Comparison of ENCODE assay signal across 26 cellular contexts in the genomic region with DNA sequence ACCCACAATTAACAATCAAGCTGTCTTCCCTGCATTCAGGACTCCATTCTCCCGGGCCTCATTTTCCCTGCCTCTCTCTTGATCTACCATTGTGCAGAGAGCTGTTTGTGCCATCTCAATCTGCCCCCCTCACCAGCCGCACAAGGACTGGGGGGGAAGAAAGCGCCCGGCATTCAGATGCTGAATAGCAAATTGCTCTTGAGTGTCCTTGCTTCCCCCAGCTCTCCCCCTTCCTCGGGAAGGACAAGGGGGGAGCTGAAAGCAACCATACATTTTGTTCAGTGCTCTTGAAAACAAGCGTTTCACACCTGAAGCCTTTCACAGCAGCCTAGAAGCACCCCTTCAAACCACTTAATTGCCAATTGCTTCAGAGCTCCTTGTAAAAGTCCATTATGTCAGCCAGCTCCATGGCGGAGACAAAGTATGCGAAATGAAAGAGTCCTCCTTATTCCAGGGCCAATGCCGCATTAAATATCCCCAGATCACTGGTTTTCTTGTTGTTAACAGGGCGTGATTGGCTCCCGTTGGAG.
DNase-seq lines count a peak whose midpoint lies in the region.
"Had no signal": no experiment of that assay in that cellular context is flagged by ENCODE, and none has a peak within 500 bp of the region (broad histone marks: within the 10 kb centered on the region; RNA-seq: fewer than 3 reads in every experiment).

No MANE protein-coding gene starts in this region.

- no peak overlapping the region for H3K23ac ChIP-seq in neuronal stem cell (ENCODE audit: low read depth, low read length, poor library complexity)

- H2AK5ac ChIP-seq in neuronal stem cell (ENCODE audit: low read depth, low read length): no peak overlapping the region

- no peak overlapping the region for H3K14ac ChIP-seq in neuronal stem cell (ENCODE audit: low read length)

- H3K27me3 ChIP-seq in iPS-15b (ENCODE audit: control insufficient read depth, insufficient read depth, low read length): no peaks in the 10 kb centered on the region
- H3K27me3 ChIP-seq in neuronal stem cell (ENCODE audit: control insufficient read depth in 3 of 3, insufficient read depth in 3 of 3, low read depth in 1 of 3, low read length in 3 of 3): no peaks in the 10 kb centered on the region
- no peaks in the 10 kb centered on the region for H3K27me3 ChIP-seq in SJCRH30
- H3K27me3 ChIP-seq: right atrium auricular region had no signal

- H3K4me3 ChIP-seq in iPS-15b (ENCODE audit: low read depth, low read length) (peak overlapping the region; percentile 36), neuronal stem cell (ENCODE audit: low read length in 2 of 2) (no peak overlapping the region), SJCRH30 (no peak overlapping the region)
- H3K4me3 ChIP-seq: right atrium auricular region had no signal

- in situ Hi-C loops in KBM-7 (cut with MboI; ENCODE audit: low pct_unique_long_range_greater_than_20kb, low sequenced_read_pairs): no loop called here

- H3K18ac ChIP-seq in neuronal stem cell (ENCODE audit: low read length): peak overlapping the region; percentile 31

- no peak overlapping the region for H2BK15ac ChIP-seq in neuronal stem cell (ENCODE audit: low read length)

- peak overlapping the region; percentile 2 for H3K4me2 ChIP-seq in neuronal stem cell (ENCODE audit: insufficient read depth, low read length, poor library complexity, severe bottlenecking)

- peak overlapping the region; percentile 68 for H2AFZ ChIP-seq in neuronal stem cell (ENCODE audit: low read length)

- no peak overlapping the region for H4K8ac ChIP-seq in neuronal stem cell (ENCODE audit: low read depth, low read length)

- H3K9me3 ChIP-seq in iPS-15b (ENCODE audit: control insufficient read depth, insufficient read depth, low read length): no peaks in the 10 kb centered on the region
- peaks cover 10 to 11% of the 10 kb centered on the region in 2 donors for H3K9me3 ChIP-seq in neuronal stem cell (replicated peaks in 1 of 2; ENCODE audit: control insufficient read depth in 2 of 2, insufficient read depth in 1 of 2, low read depth in 1 of 2, low read length in 2 of 2)
- no peaks in the 10 kb centered on the region for H3K9me3 ChIP-seq in SJCRH30 (replicated peaks)
- H3K9me3 ChIP-seq: Caco-2 had no signal

- peaks cover 21% of the 10 kb centered on the region for H3K4me1 ChIP-seq in iPS-15b (ENCODE audit: control insufficient read depth, insufficient read depth, low read length)
- peaks cover 6 to 7% of the 10 kb centered on the region in 2 donors for H3K4me1 ChIP-seq in neuronal stem cell (ENCODE audit: control insufficient read depth in 2 of 2, insufficient read depth in 1 of 2, low read depth in 1 of 2, low read length in 2 of 2)
- no peaks in the 10 kb centered on the region for H3K4me1 ChIP-seq in SJCRH30
- H3K4me1 ChIP-seq: Caco-2, right atrium auricular region had no signal

- H2BK120ac ChIP-seq in neuronal stem cell (ENCODE audit: low read depth, low read length): no peak overlapping the region

- H3K4ac ChIP-seq in neuronal stem cell (ENCODE audit: low read length): no peak overlapping the region

- H3K9ac ChIP-seq in iPS-15b (ENCODE audit: low read depth, low read length) (peak overlapping the region; percentile 70), neuronal stem cell (ENCODE audit: low read depth, low read length, poor library complexity) (no peak overlapping the region)

- no peak overlapping the region for H2BK12ac ChIP-seq in neuronal stem cell (ENCODE audit: low read length)

- no peak overlapping the region for H2BK5ac ChIP-seq in neuronal stem cell (ENCODE audit: low read length)

- no peak overlapping the region for H4K91ac ChIP-seq in neuronal stem cell (ENCODE audit: low read depth, low read length, poor library complexity)

- H3K36me3 ChIP-seq in iPS-15b (ENCODE audit: control insufficient read depth, insufficient read depth, low read length) (no peaks in the 10 kb centered on the region), neuronal stem cell (replicated peaks in 1 of 2; ENCODE audit: control insufficient read depth in 2 of 2, insufficient read depth in 2 of 2, low read length in 2 of 2) (peaks cover 0 to 2% of the 10 kb centered on the region in 2 donors), SJCRH30 (no peaks in the 10 kb centered on the region)
- H3K36me3 ChIP-seq: right atrium auricular region, WERI-Rb-1 had no signal

- WGBS in neuronal stem cell (ENCODE audit: extremely low coverage in 2 of 2, insufficient read length in 2 of 2, insufficient replicate concordance in 1 of 2), 2 donors: no CpG with 5 or more reads among the region's 11 CpGs

- DNase-seq in NCI-H1105 (lab: John Stamatoyannopoulos, UW) (peak; percentile 73), NCI-H2107 (lab: John Stamatoyannopoulos, UW) (peak; percentile 61), neuronal stem cell (ENCODE audit: low spot score) (peak; percentile 27), KBM-7 (no peak), SJCRH30 (no peak)
- DNase-seq in activated CD4-positive, alpha-beta T cell treated with anti-CD3 and anti-CD28 coated beads, Interleukin-2, amount 50 U/mL, for 48 hours: no peak
- DNase-seq: activated CD4-positive, alpha-beta T cell treated with anti-CD3 and anti-CD28 coated beads, Interleukin-2, amount 10 ng/mL, durations not matched to agents 24 days and 14 days; activated gamma-delta T cell treated with Interleukin-2 at 50 U/mL for 16 hours; activated T-cell treated with anti-CD3 and anti-CD28 coated beads, Interleukin-2, amount 50 U/mL, for 24 hours; C1 segment of cervical spinal cord; Caco-2; dermis blood vessel endothelial cell; HFFc6; Karpas-422; kidney glomerular epithelial cell; MV-4-11; NCI-H2029 treated with DMSO at 0.1 percent for 48 hours; NCI-H510A treated with DMSO at 0.1 percent for 48 hours; PC-3; Right ventricle myocardium superior; stimulated activated CD4-positive, alpha-beta T cell treated with anti-CD3 and anti-CD28 coated beads, Interleukin-2, amount 100 ng/mL, for 48 hours; T-helper 9 cell; trophoblast cell; WERI-Rb-1 had no signal

- H3K27ac ChIP-seq in neuronal stem cell (replicated peaks; ENCODE audit: low read length): peak overlapping the region; percentile 65
- no peak overlapping the region for H3K27ac ChIP-seq in SJCRH30
- H3K27ac ChIP-seq: right atrium auricular region, WERI-Rb-1 had no signal

- H3K79me1 ChIP-seq in neuronal stem cell (ENCODE audit: low read depth, low read length): no peaks in the 10 kb centered on the region

Comparison
In these comparisons a context has a peak if more than half of its experiments do, and no peak if none do; other contexts are left out.
1. DNase-seq: peak in NCI-H1105 (single experiment), NCI-H2107 (single experiment) and neuronal stem cell (single experiment); none in KBM-7 (single experiment), SJCRH30 (0 of 2) and activated CD4-positive, alpha-beta T cell treated with anti-CD3 and anti-CD28 coated beads, Interleukin-2, amount 50 U/mL, for 48 hours (0 of 2).